In genomic region chr11:75492181-75492820, GRCh38 we compare ENCODE assay signal across 2 cellular contexts.
TF ChIP-seq lines count a peak whose summit lies in the region.

No MANE protein-coding gene starts in this region.

TF ChIP-seq in SK-N-SH, 30 proteins besides CTCF, POLR2A, EP300 and RAD21 (continued from another document):
- TF ChIP-seq FOXJ3 (CRISPR knock-in tag; IDR thresholded peaks at IDR 0.05): no peak
- TF ChIP-seq ZBTB33 (IDR thresholded peaks at IDR 0.05; ENCODE audit: borderline replicate concordance, low read depth): no peak
- TF ChIP-seq JUND (IDR thresholded peaks at IDR 0.05): no peak
- TF ChIP-seq, protein P1, sequence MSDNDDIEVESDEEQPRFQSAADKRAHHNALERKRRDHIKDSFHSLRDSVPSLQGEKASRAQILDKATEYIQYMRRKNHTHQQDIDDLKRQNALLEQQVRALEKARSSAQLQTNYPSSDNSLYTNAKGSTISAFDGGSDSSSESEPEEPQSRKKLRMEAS (IDR thresholded peaks at IDR 0.05; ENCODE audit: low read depth): no peak
TF ChIP-seq in SK-N-SH: peak in this region for 0.

TF ChIP-seq in SK-N-SH treated with all-trans-retinoic acid at 6 μM for 48 hours, 23 proteins besides CTCF, POLR2A, EP300 and RAD21 (continued from another document):
- TF ChIP-seq TSHZ2 (CRISPR knock-in tag; IDR thresholded peaks at IDR 0.05): no peak
- no peak for TF ChIP-seq ZFP30 (CRISPR knock-in tag; IDR thresholded peaks at IDR 0.05)
- TF ChIP-seq CSDC2 (CRISPR knock-in tag; IDR thresholded peaks at IDR 0.05): no peak
- no peak for TF ChIP-seq ZNF8 (CRISPR knock-in tag; IDR thresholded peaks at IDR 0.05)
- no peak for TF ChIP-seq ZFP3 (CRISPR knock-in tag; IDR thresholded peaks at IDR 0.05)
- TF ChIP-seq ZNF70 (CRISPR knock-in tag; IDR thresholded peaks at IDR 0.05): no peak
- TF ChIP-seq, protein P2, sequence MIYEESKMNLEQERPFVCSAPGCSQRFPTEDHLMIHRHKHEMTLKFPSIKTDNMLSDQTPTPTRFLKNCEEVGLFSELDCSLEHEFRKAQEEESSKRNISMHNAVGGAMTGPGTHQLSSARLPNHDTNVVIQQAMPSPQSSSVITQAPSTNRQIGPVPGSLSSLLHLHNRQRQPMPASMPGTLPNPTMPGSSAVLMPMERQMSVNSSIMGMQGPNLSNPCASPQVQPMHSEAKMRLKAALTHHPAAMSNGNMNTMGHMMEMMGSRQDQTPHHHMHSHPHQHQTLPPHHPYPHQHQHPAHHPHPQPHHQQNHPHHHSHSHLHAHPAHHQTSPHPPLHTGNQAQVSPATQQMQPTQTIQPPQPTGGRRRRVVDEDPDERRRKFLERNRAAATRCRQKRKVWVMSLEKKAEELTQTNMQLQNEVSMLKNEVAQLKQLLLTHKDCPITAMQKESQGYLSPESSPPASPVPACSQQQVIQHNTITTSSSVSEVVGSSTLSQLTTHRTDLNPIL (CRISPR knock-in tag; IDR thresholded peaks at IDR 0.05; ENCODE audit: low read depth): no peak
- TF ChIP-seq, protein P3, sequence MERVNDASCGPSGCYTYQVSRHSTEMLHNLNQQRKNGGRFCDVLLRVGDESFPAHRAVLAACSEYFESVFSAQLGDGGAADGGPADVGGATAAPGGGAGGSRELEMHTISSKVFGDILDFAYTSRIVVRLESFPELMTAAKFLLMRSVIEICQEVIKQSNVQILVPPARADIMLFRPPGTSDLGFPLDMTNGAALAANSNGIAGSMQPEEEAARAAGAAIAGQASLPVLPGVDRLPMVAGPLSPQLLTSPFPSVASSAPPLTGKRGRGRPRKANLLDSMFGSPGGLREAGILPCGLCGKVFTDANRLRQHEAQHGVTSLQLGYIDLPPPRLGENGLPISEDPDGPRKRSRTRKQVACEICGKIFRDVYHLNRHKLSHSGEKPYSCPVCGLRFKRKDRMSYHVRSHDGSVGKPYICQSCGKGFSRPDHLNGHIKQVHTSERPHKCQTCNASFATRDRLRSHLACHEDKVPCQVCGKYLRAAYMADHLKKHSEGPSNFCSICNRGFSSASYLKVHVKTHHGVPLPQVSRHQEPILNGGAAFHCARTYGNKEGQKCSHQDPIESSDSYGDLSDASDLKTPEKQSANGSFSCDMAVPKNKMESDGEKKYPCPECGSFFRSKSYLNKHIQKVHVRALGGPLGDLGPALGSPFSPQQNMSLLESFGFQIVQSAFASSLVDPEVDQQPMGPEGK (CRISPR knock-in tag; IDR thresholded peaks at IDR 0.05; ENCODE audit: borderline replicate concordance): no peak
